Comparison of ENCODE assay signal across 8 cellular contexts in genomic region chr1:40668769-40669525, GRCh38. TPM values are rescaled to one million over a fixed set of nuclear protein-coding genes. Genes with fewer than 3 reads are reported as not detected.
A peak's percentile ranks its signal among the peaks of the same experiment; 100 is the strongest.
DNase-seq lines count a peak whose midpoint lies in the region; ATAC-seq and TF ChIP-seq lines count a peak whose summit lies in the region.

No MANE protein-coding gene starts in this region.

- peak overlapping the region; percentile 51 for H3K9ac ChIP-seq in Karpas-422 (ENCODE audit: low read length)

- TF ChIP-seq CTCF in fibroblast of mammary gland (conservative IDR thresholded peaks at IDR 0.05; ENCODE audit: control insufficient read depth, insufficient read depth, low read depth, low read length) (peak; percentile 91), neural crest cell (conservative IDR thresholded peaks at IDR 0.05) (peak; percentile 89)

- peak overlapping the region; percentile 78 for H3K4me2 ChIP-seq in Karpas-422 (ENCODE audit: low read depth, low read length, poor library complexity, severe bottlenecking)

- H4K20me1 ChIP-seq in Karpas-422 (ENCODE audit: insufficient read depth, low read depth, low read length), result peaks cover 7% of the 10 kb centered on the region; the same call in 1 of the 2 replicates

- peaks cover 5% of the 10 kb centered on the region for H3K27me3 Mint-ChIP-seq in activated T-helper 1 cell treated with anti-CD3 and anti-CD28 coated beads, Interleukin-12 subunit alpha, Interleukin-12 subunit beta, Interleukin-2, Interleukin-4 antibody, amounts not matched to agents 30 ng/mL and 10 ng/mL and 1 ng/mL, durations not matched to agents 14 hours and 24 hours and 36 hours (ENCODE audit: insufficient read depth)
- peaks cover 9% of the 10 kb centered on the region for H3K27me3 Mint-ChIP-seq in neural crest cell (ENCODE audit: low read depth)
- H3K27me3 Mint-ChIP-seq in stimulated activated naive CD8-positive, alpha-beta T cell treated with anti-CD3 and anti-CD28 coated beads, Interleukin-15, amount 100 ng/mL, for 72 hours, result no peaks in the 10 kb centered on the region

- H3K9me2 ChIP-seq in Karpas-422 (replicated peaks; ENCODE audit: insufficient read depth, low read length), result no peaks in the 10 kb centered on the region

- no peaks in the 10 kb centered on the region for H3K79me2 ChIP-seq in Karpas-422 (ENCODE audit: low read length)

- DNase-seq in CMK (ENCODE audit: low read depth) (peak; percentile 73), Karpas-422 (peak; percentile 94), RKO (ENCODE audit: low spot score) (peak; percentile 82), fibroblast of mammary gland (ENCODE audit: low read depth) (peak; percentile 65), neural crest cell (ENCODE audit: low read depth, low spot score) (peak; percentile 87)
- DNase-seq in activated T-helper 1 cell treated with anti-CD3 and anti-CD28 coated beads, Interleukin-12 subunit alpha, Interleukin-12 subunit beta, Interleukin-2, Interleukin-4 antibody, amounts not matched to agents 30 ng/mL and 10 ng/mL and 1 ng/mL, durations not matched to agents 14 hours and 24 hours and 36 hours (ENCODE audit: low spot score), result peak; percentile 72
- DNase-seq in stimulated activated naive CD8-positive, alpha-beta T cell treated with anti-CD3 and anti-CD28 coated beads, Interleukin-15, amount 100 ng/mL, for 72 hours, result peak; percentile 83 to 84

- H3K4me3 Mint-ChIP-seq in activated T-helper 1 cell treated with anti-CD3 and anti-CD28 coated beads, Interleukin-12 subunit alpha, Interleukin-12 subunit beta, Interleukin-2, Interleukin-4 antibody, amounts not matched to agents 30 ng/mL and 10 ng/mL and 1 ng/mL, durations not matched to agents 14 hours and 24 hours and 36 hours, result peak overlapping the region; percentile 59
- H3K4me3 Mint-ChIP-seq in neural crest cell, result peak overlapping the region; percentile 38
- peak overlapping the region; percentile 77 to 82 for H3K4me3 Mint-ChIP-seq in stimulated activated naive CD8-positive, alpha-beta T cell treated with anti-CD3 and anti-CD28 coated beads, Interleukin-15, amount 100 ng/mL, for 72 hours

- no peaks in the 10 kb centered on the region for H3K36me3 Mint-ChIP-seq in activated T-helper 1 cell treated with anti-CD3 and anti-CD28 coated beads, Interleukin-12 subunit alpha, Interleukin-12 subunit beta, Interleukin-2, Interleukin-4 antibody, amounts not matched to agents 30 ng/mL and 10 ng/mL and 1 ng/mL, durations not matched to agents 14 hours and 24 hours and 36 hours (ENCODE audit: low read depth)
- H3K36me3 Mint-ChIP-seq in neural crest cell (ENCODE audit: low read depth), result no peaks in the 10 kb centered on the region

- peak; percentile 57 for ATAC-seq in GM21447 (IDR thresholded peaks at IDR 0.05; ENCODE audit: unreplicated experiment)
- peak; percentile 71 for ATAC-seq in stimulated activated naive CD8-positive, alpha-beta T cell treated with anti-CD3 and anti-CD28 coated beads, Interleukin-15, amount 100 ng/mL, for 72 hours

- intact Hi-C loops in activated T-helper 1 cell treated with anti-CD3 and anti-CD28 coated beads, Interleukin-12 subunit alpha, Interleukin-12 subunit beta, Interleukin-2, Interleukin-4 antibody, amounts not matched to agents 30 ng/mL and 10 ng/mL and 1 ng/mL, durations not matched to agents 14 hours and 24 hours and 36 hours (cut with micrococcal nuclease), result loop anchor here (1.0 to 5.0 kb wide), 6 partner anchors 42 to 525 kb away; partner anchors contain the start of gene ZFP69B

- peak overlapping the region; percentile 60 for H3K4me3 ChIP-seq in Karpas-422 (ENCODE audit: low read length)
- no peak overlapping the region for H3K4me3 ChIP-seq in fibroblast of mammary gland (ENCODE audit: control insufficient read depth, low read depth, low read length)

- peaks cover 34% of the 10 kb centered on the region for H3K4me1 ChIP-seq in Karpas-422 (ENCODE audit: low read length)

- H3K27ac ChIP-seq in Karpas-422 (ENCODE audit: low read length), result no peak overlapping the region

- no peak overlapping the region for H3K27ac Mint-ChIP-seq in activated T-helper 1 cell treated with anti-CD3 and anti-CD28 coated beads, Interleukin-12 subunit alpha, Interleukin-12 subunit beta, Interleukin-2, Interleukin-4 antibody, amounts not matched to agents 30 ng/mL and 10 ng/mL and 1 ng/mL, durations not matched to agents 14 hours and 24 hours and 36 hours
- no peak overlapping the region for H3K27ac Mint-ChIP-seq in neural crest cell (ENCODE audit: unreplicated experiment)
- H3K27ac Mint-ChIP-seq in stimulated activated naive CD8-positive, alpha-beta T cell treated with anti-CD3 and anti-CD28 coated beads, Interleukin-15, amount 100 ng/mL, for 72 hours, result peak overlapping the region in 1 of 2 donors; percentile 74

- H3K9me3 Mint-ChIP-seq in activated T-helper 1 cell treated with anti-CD3 and anti-CD28 coated beads, Interleukin-12 subunit alpha, Interleukin-12 subunit beta, Interleukin-2, Interleukin-4 antibody, amounts not matched to agents 30 ng/mL and 10 ng/mL and 1 ng/mL, durations not matched to agents 14 hours and 24 hours and 36 hours, result no peaks in the 10 kb centered on the region
- no peaks in the 10 kb centered on the region for H3K9me3 Mint-ChIP-seq in neural crest cell
- no peaks in the 10 kb centered on the region for H3K9me3 Mint-ChIP-seq in stimulated activated naive CD8-positive, alpha-beta T cell treated with anti-CD3 and anti-CD28 coated beads, Interleukin-15, amount 100 ng/mL, for 72 hours

- H3K9me3 ChIP-seq in Karpas-422 (ENCODE audit: low read length), result no peaks in the 10 kb centered on the region

- H2AFZ ChIP-seq in Karpas-422 (ENCODE audit: low read length), result peak overlapping the region; percentile 78; the same call in 1 of the 2 replicates

- no peaks in the 10 kb centered on the region for H3K36me3 ChIP-seq in Karpas-422 (ENCODE audit: insufficient read depth, low read length)

- peaks cover 9% of the 10 kb centered on the region for H3K4me1 Mint-ChIP-seq in activated T-helper 1 cell treated with anti-CD3 and anti-CD28 coated beads, Interleukin-12 subunit alpha, Interleukin-12 subunit beta, Interleukin-2, Interleukin-4 antibody, amounts not matched to agents 30 ng/mL and 10 ng/mL and 1 ng/mL, durations not matched to agents 14 hours and 24 hours and 36 hours (ENCODE audit: low read depth)
- peaks cover 13% of the 10 kb centered on the region for H3K4me1 Mint-ChIP-seq in neural crest cell
- H3K4me1 Mint-ChIP-seq in stimulated activated naive CD8-positive, alpha-beta T cell treated with anti-CD3 and anti-CD28 coated beads, Interleukin-15, amount 100 ng/mL, for 72 hours, result peaks cover 34% of the 10 kb centered on the region

- H3K27me3 ChIP-seq in Karpas-422 (ENCODE audit: low read length), result no peaks in the 10 kb centered on the region

RNA-seq across cellular contexts. Expression of gene RIMS3, which starts 3.5 kb away (rescaled TPM):
- total RNA-seq in Karpas-422 (2014; rRNA removed; shearing (Covaris generic); ENCODE audit: low replicate concordance), result 4.2 and 5.5 TPM in 2 replicates
- total RNA-seq in activated T-helper 1 cell treated with anti-CD3 and anti-CD28 coated beads, Interleukin-12 subunit alpha, Interleukin-12 subunit beta, Interleukin-2, Interleukin-4 antibody, amounts not matched to agents 30 ng/mL and 10 ng/mL and 1 ng/mL, durations not matched to agents 14 hours and 24 hours and 36 hours, result 1.5 and 1.9 TPM in 2 replicates
- 22.4 and 22.9 TPM in 2 replicates for total RNA-seq in neural crest cell

RNA-seq across cellular contexts. Expression of gene NFYC, which starts 22.6 kb away (rescaled TPM):
- 52.4 and 62.6 TPM in 2 replicates for total RNA-seq in Karpas-422 (2014; rRNA removed; shearing (Covaris generic); ENCODE audit: low replicate concordance)
- total RNA-seq in activated T-helper 1 cell treated with anti-CD3 and anti-CD28 coated beads, Interleukin-12 subunit alpha, Interleukin-12 subunit beta, Interleukin-2, Interleukin-4 antibody, amounts not matched to agents 30 ng/mL and 10 ng/mL and 1 ng/mL, durations not matched to agents 14 hours and 24 hours and 36 hours, result 79.0 and 85.1 TPM in 2 replicates
- 67.2 and 73.1 TPM in 2 replicates for total RNA-seq in neural crest cell
